1 cellular context compared by ENCODE assay signal in the genomic region with DNA sequence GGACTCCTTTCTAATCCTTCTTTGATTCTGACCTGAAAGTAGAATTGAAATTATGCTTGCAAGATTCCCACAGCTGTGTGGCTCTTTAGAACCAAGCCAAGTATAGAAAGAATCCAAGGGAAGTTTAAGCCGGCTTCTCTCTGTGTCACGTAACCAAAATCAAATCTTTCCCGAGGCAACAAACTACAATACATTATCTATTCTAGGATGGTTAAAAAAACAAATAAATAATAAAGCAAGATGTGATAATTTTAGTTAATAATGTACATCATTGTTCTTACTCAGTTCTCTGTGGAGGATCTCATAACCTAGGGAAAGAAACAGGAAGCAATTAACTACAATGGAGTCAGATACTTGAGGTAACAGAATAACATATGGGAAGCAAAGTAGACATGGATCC.
TF ChIP-seq lines count a peak whose summit lies in the region.

No MANE protein-coding gene starts in this region.

TF ChIP-seq in A549, 52 proteins besides CTCF, POLR2A, EP300 and RAD21 (continued from another document):
- TF ChIP-seq, protein P1, sequence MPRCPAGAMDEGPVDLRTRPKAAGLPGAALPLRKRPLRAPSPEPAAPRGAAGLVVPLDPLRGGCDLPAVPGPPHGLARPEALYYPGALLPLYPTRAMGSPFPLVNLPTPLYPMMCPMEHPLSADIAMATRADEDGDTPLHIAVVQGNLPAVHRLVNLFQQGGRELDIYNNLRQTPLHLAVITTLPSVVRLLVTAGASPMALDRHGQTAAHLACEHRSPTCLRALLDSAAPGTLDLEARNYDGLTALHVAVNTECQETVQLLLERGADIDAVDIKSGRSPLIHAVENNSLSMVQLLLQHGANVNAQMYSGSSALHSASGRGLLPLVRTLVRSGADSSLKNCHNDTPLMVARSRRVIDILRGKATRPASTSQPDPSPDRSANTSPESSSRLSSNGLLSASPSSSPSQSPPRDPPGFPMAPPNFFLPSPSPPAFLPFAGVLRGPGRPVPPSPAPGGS (IDR thresholded peaks at IDR 0.05), result no peak
- no peak for TF ChIP-seq ESRRA (IDR thresholded peaks at IDR 0.05; ENCODE audit: borderline replicate concordance, low read length)
- no peak for TF ChIP-seq MAZ (IDR thresholded peaks at IDR 0.05; ENCODE audit: borderline replicate concordance, low read depth, low read length)
